9 cellular contexts compared by ENCODE assay signal in the genomic region with DNA sequence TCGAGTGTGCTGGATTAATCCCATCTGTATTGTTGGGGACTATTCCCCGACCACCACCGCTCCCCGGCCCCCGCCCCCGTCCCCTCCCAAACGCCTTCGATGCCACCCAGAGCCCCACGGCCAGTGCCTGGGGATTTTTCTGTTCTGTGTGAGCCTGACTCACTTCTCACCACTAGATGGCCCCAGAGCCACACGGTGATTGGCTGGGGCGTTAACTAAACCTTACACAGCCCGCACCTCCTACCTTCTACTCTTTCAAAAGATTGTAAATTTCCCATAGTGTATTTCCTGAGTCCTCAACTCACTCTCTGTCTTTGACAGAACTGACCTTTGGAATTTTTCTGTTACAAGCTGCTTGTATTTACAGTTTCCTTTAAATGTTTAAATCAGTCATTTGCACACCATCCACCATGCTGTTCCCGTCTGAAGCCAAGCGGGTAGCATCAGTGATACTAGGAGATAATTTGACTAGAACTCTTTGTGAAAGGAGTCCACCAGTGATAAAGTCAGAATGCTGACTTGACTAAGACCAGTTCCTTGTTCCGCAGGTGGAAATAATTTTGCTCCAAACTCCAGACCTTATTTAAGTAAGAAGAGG.
A peak's percentile ranks its signal among the peaks of the same experiment; 100 is the strongest.
DNase-seq lines count a peak whose midpoint lies in the region; ATAC-seq and TF ChIP-seq lines count a peak whose summit lies in the region.
"Had no signal": no experiment of that assay in that cellular context is flagged by ENCODE, and none has a peak within 500 bp of the region (broad histone marks: within the 10 kb centered on the region; RNA-seq: fewer than 3 reads in every experiment).

No MANE protein-coding gene starts in this region.

- H3K9me3 Mint-ChIP-seq in naive thymus-derived CD8-positive, alpha-beta T cell, result peaks cover 0 to 7% (median 0%) of the 10 kb centered on the region in 9 donors
- H3K9me3 Mint-ChIP-seq in stimulated activated memory B cell treated with anti-CD40 and anti-IgM and Interleukin-4, amounts not matched to agents 10 μg/mL and 1 μg/mL and 100 μg/mL, for 72 hours, result peaks cover 5% of the 10 kb centered on the region

- H3K27ac Mint-ChIP-seq in naive thymus-derived CD8-positive, alpha-beta T cell, result peak overlapping the region in 3 of 10 donors; percentile 17 to 47 (median 23)
- no peak overlapping the region for H3K27ac Mint-ChIP-seq in stimulated activated memory B cell treated with anti-CD40 and anti-IgM and Interleukin-4, amounts not matched to agents 10 μg/mL and 1 μg/mL and 100 μg/mL, for 72 hours
- H3K27ac Mint-ChIP-seq: activated naive CD8-positive, alpha-beta T cell had no signal

- peak overlapping the region in 2 of 10 donors; percentile 2 to 5 for H3K4me3 Mint-ChIP-seq in naive thymus-derived CD8-positive, alpha-beta T cell
- H3K4me3 Mint-ChIP-seq in stimulated activated memory B cell treated with anti-CD40 and anti-IgM and Interleukin-4, amounts not matched to agents 10 μg/mL and 1 μg/mL and 100 μg/mL, for 72 hours, result no peak overlapping the region
- H3K4me3 Mint-ChIP-seq: activated naive CD8-positive, alpha-beta T cell had no signal

- POLR2A ChIA-PET in naive thymus-derived CD8-positive, alpha-beta T cell (lab: Charles Lee), result interaction anchor here (0.6 to 1.2 kb wide), 2 partner anchors 60 to 77 kb away, joined by 3 to 6 read pairs; no protein-coding TSS in a partner anchor

- H3K27me3 ChIP-seq in OCI-LY1 (ENCODE audit: insufficient read depth, low read length), result no peaks in the 10 kb centered on the region

- no peak overlapping the region for H3K4me3 ChIP-seq in OCI-LY1 (ENCODE audit: low read depth, low read length, poor library complexity, severe bottlenecking)

- no peak for TF ChIP-seq POLR2A in erythroblast (IDR thresholded peaks at IDR 0.05; ENCODE audit: low read length)

- H3K4me2 ChIP-seq in OCI-LY1 (ENCODE audit: low read length), result no peak overlapping the region

- peaks cover 4 to 10% (median 6%) of the 10 kb centered on the region in 4 donors for H3K4me1 Mint-ChIP-seq in naive thymus-derived CD8-positive, alpha-beta T cell
- H3K4me1 Mint-ChIP-seq in stimulated activated memory B cell treated with anti-CD40 and anti-IgM and Interleukin-4, amounts not matched to agents 10 μg/mL and 1 μg/mL and 100 μg/mL, for 72 hours, result peaks cover 6% of the 10 kb centered on the region

- no peak overlapping the region for H3K27ac ChIP-seq in OCI-LY1 (ENCODE audit: low read depth, low read length, poor library complexity, severe bottlenecking)

- H2AFZ ChIP-seq in OCI-LY1 (ENCODE audit: low read length), result no peak overlapping the region

- H3K79me2 ChIP-seq in OCI-LY1 (ENCODE audit: insufficient read depth, low read length), result no peaks in the 10 kb centered on the region

- no peaks in the 10 kb centered on the region for H3K27me3 Mint-ChIP-seq in naive thymus-derived CD8-positive, alpha-beta T cell
- peaks cover 19% of the 10 kb centered on the region for H3K27me3 Mint-ChIP-seq in stimulated activated memory B cell treated with anti-CD40 and anti-IgM and Interleukin-4, amounts not matched to agents 10 μg/mL and 1 μg/mL and 100 μg/mL, for 72 hours
- H3K27me3 Mint-ChIP-seq: activated naive CD8-positive, alpha-beta T cell had no signal

- H4K20me1 ChIP-seq in OCI-LY1 (ENCODE audit: insufficient read depth, low read length), result no peaks in the 10 kb centered on the region

- no peaks in the 10 kb centered on the region for H3K4me1 ChIP-seq in OCI-LY1 (ENCODE audit: insufficient read depth, low read length, severe bottlenecking)

- TF ChIP-seq CTCF in OCI-LY1 (IDR thresholded peaks at IDR 0.05; ENCODE audit: low read length), result peak; percentile 83

- DNase-seq in DMS53 treated with DMSO at 0.1 percent for 48 hours (lab: John Stamatoyannopoulos, UW; ENCODE audit: unreplicated experiment) (peak; percentile 50), HuH-7.5 (ENCODE audit: low spot score) (peak; percentile 89), erythroblast (lab: John Stamatoyannopoulos, UW) (peak; percentile 71 to 87)
- peak; percentile 85 for DNase-seq in activated CD8-positive, alpha-beta memory T cell treated with anti-CD3 and anti-CD28 coated beads, Interleukin-2, amount 50 U/mL, for 48 hours
- peak; percentile 60 to 88 (median 78) for DNase-seq in naive thymus-derived CD8-positive, alpha-beta T cell

- H3K9me2 ChIP-seq in OCI-LY1 (ENCODE audit: low read depth, low read length), result no peaks in the 10 kb centered on the region

- H3K36me3 Mint-ChIP-seq in naive thymus-derived CD8-positive, alpha-beta T cell, result peaks cover 0 to 6% (median 6%) of the 10 kb centered on the region in 3 donors
- H3K36me3 Mint-ChIP-seq in stimulated activated memory B cell treated with anti-CD40 and anti-IgM and Interleukin-4, amounts not matched to agents 10 μg/mL and 1 μg/mL and 100 μg/mL, for 72 hours, result peaks cover 7% of the 10 kb centered on the region

- no peak overlapping the region for H3K9ac ChIP-seq in OCI-LY1 (ENCODE audit: low read length)

- ATAC-seq in naive thymus-derived CD8-positive, alpha-beta T cell, result peak; percentile 100
- ATAC-seq in stimulated activated memory B cell treated with anti-CD40 and anti-IgM and Interleukin-4, amounts not matched to agents 10 μg/mL and 1 μg/mL and 100 μg/mL, for 72 hours, result peak; percentile 94
- no peak for ATAC-seq in GM18858 (IDR thresholded peaks at IDR 0.05; ENCODE audit: unreplicated experiment)

- H3K9me3 ChIP-seq in OCI-LY1 (ENCODE audit: low read length), result no peaks in the 10 kb centered on the region

- no peaks in the 10 kb centered on the region for H3K36me3 ChIP-seq in OCI-LY1 (ENCODE audit: insufficient read depth, low read length)

- no peaks in the 10 kb centered on the region for H3F3A ChIP-seq in OCI-LY1 (ENCODE audit: insufficient read depth, low read length)
